ENCODE assay signal across 28 cellular contexts in the genomic region with DNA sequence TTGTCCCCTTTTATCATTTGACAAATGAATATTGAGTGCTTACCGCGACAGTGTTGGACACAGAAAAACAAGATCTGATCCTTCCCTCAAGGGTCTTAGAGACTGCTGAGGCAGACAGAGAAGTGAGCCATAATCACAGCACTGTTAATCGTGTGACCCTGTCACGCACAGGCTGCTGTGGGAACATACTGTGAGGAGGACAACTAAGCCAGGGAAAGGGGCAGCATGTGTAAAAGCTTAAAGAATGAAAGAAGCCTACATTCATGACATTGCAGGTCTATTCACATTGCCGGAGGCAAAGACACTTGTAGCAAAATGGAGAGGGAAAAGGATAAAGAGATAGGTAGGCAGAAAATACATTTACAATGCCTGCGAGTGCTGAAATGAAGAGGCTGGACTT. TPM values are rescaled to one million over a fixed set of nuclear protein-coding genes. Genes with fewer than 3 reads are reported as not detected.
A peak's percentile ranks its signal among the peaks of the same experiment; 100 is the strongest.
DNase-seq lines count a peak whose midpoint lies in the region; ATAC-seq and TF ChIP-seq lines count a peak whose summit lies in the region.
"Had no signal": no experiment of that assay in that cellular context is flagged by ENCODE, and none has a peak within 500 bp of the region (broad histone marks: within the 10 kb centered on the region; RNA-seq: fewer than 3 reads in every experiment).

No MANE protein-coding gene starts in this region.

- TF ChIP-seq CTCF in HEK293 (tag by site-specific recombination; IDR thresholded peaks at IDR 0.05): no peak
- no peak for TF ChIP-seq CTCF in heart left ventricle (IDR thresholded peaks at IDR 0.05)

- intact Hi-C loops in heart left ventricle (cut with DNase I): no loop called here
- intact Hi-C loops in head of caudate nucleus (cut with DNase I): no loop called here

- no peak overlapping the region for H3K4me2 ChIP-seq in trophoblast cell (ENCODE audit: low read length)
- H3K4me2 ChIP-seq: hepatocyte had no signal

- no peak overlapping the region for H3K9ac ChIP-seq in trophoblast cell (ENCODE audit: low read length)

- no peak overlapping the region for H2BK5ac ChIP-seq in trophoblast cell (ENCODE audit: low read depth, low read length, poor library complexity)

- no peak for TF ChIP-seq POLR2A in heart left ventricle (IDR thresholded peaks at IDR 0.05)

- ATAC-seq in heart left ventricle (peak; percentile 49 to 85 (median 66)), esophagus mucosa (no peak), GM18502 (IDR thresholded peaks at IDR 0.05; ENCODE audit: poor library complexity, unreplicated experiment) (no peak)
- ATAC-seq: activated T-helper 17 cell treated with anti-CD3 and anti-CD28 coated beads, Interleukin-2, amount 50 U/mL, for 72 hours had no signal

- H2BK120ac ChIP-seq in trophoblast cell (ENCODE audit: insufficient read depth, low read length, poor library complexity): no peak overlapping the region

- no peaks in the 10 kb centered on the region for H3K36me3 ChIP-seq in HEK293 (ENCODE audit: control insufficient read depth in 2 of 2, insufficient read depth in 1 of 2, low read length in 2 of 2)
- H3K36me3 ChIP-seq in heart left ventricle: no peaks in the 10 kb centered on the region
- H3K36me3 ChIP-seq in trophoblast cell (ENCODE audit: control insufficient read depth in 1 of 2, insufficient read depth in 2 of 2, low read length in 2 of 2): no peaks in the 10 kb centered on the region
- H3K36me3 ChIP-seq: brain microvascular endothelial cell, ovary, tibial artery had no signal

- H4K91ac ChIP-seq in trophoblast cell (ENCODE audit: low read depth, low read length): no peak overlapping the region

- DNase-seq in NCI-H748 (lab: John Stamatoyannopoulos, UW; ENCODE audit: unreplicated experiment): peak; percentile 69
- no peak for DNase-seq in heart left ventricle
- peak; percentile 2 to 45 for DNase-seq in trophoblast cell
- DNase-seq in head of caudate nucleus: no peak
- no peak for DNase-seq in AG08395 (ENCODE audit: low spot score)
- DNase-seq: activated CD4-positive, alpha-beta T cell treated with anti-CD3 and anti-CD28 coated beads, Interleukin-2, amount 50 U/mL, for 1 hour; activated naive CD8-positive, alpha-beta T cell treated with anti-CD3 and anti-CD28 coated beads for 36 hours; brain microvascular endothelial cell; CD4-positive, alpha-beta T cell; DMS153; H9; NCI-H1048; NCI-H2107; NCI-H524 treated with DMSO at 0.1 percent for 48 hours; ovary; SHP77 treated with DMSO at 0.1 percent for 48 hours; stimulated activated naive CD4-positive, alpha-beta T cell treated with Interleukin-2 at 50 U/mL for 16 hours; T-helper 1 cell; tibial artery had no signal

- H4K12ac ChIP-seq in trophoblast cell (ENCODE audit: low read depth, low read length): no peak overlapping the region

- no peak overlapping the region for H3K18ac ChIP-seq in trophoblast cell (ENCODE audit: low read length)

- no peaks in the 10 kb centered on the region for H3K79me2 ChIP-seq in trophoblast cell (ENCODE audit: control insufficient read depth, insufficient read depth, low read length, poor library complexity)
- H3K79me2 ChIP-seq: hepatocyte had no signal

- H3K4me1 ChIP-seq in HEK293 (ENCODE audit: control insufficient read depth, insufficient read depth, low read length) (no peaks in the 10 kb centered on the region), heart left ventricle (peaks cover 0 to 17% (median 0%) of the 10 kb centered on the region in 12 donors), trophoblast cell (ENCODE audit: control insufficient read depth in 1 of 2, insufficient read depth in 2 of 2, low read length in 2 of 2) (no peaks in the 10 kb centered on the region)
- H3K4me1 ChIP-seq: tibial artery had no signal

- H3K27ac ChIP-seq in HEK293 (ENCODE audit: extremely low read depth, low read depth, low read length) (no peak overlapping the region), heart left ventricle (peak overlapping the region in 4 of 12 donors; percentile 8 to 57 (median 20)), trophoblast cell (ENCODE audit: low read depth, low read length) (no peak overlapping the region)
- H3K27ac ChIP-seq: brain microvascular endothelial cell, coronary artery, hepatocyte, ovary, tibial artery had no signal

- CTCF ChIA-PET in HEK293 (lab: Yijun Ruan, JAX): interaction anchor here (0.6 to 0.7 kb wide), 2 partner anchors 50 to 815 kb away, joined by 3 read pairs; no protein-coding TSS in a partner anchor

- H4K8ac ChIP-seq in trophoblast cell (ENCODE audit: low read depth, low read length): no peak overlapping the region

- no peak overlapping the region for H2BK12ac ChIP-seq in trophoblast cell (ENCODE audit: low read length)

- H3K23ac ChIP-seq in trophoblast cell (ENCODE audit: low read length): no peak overlapping the region

- H3K4ac ChIP-seq in trophoblast cell (ENCODE audit: low read depth, low read length): no peak overlapping the region

- WGBS in heart left ventricle, 4 donors: 19 to 32% (median 25%) methylated on average over 6 of the region's 6 CpGs
- no CpG with 5 or more reads among the region's 6 CpGs for WGBS in trophoblast cell (ENCODE audit: extremely low coverage, insufficient coverage, insufficient read length)

- POLR2A ChIA-PET in HEK293 (lab: Yijun Ruan, JAX): no interaction called here

- no peaks in the 10 kb centered on the region for H3K27me3 ChIP-seq in heart left ventricle
- H3K27me3 ChIP-seq in trophoblast cell (ENCODE audit: insufficient read depth, low read length): no peaks in the 10 kb centered on the region
- H3K27me3 ChIP-seq: brain microvascular endothelial cell, hepatocyte, ovary, tibial artery had no signal

- no peaks in the 10 kb centered on the region for H3K79me1 ChIP-seq in trophoblast cell (ENCODE audit: low read length)

- H3K9me3 ChIP-seq in HEK293 (ENCODE audit: control insufficient read depth, insufficient read depth, low read depth, low read length): no peaks in the 10 kb centered on the region
- H3K9me3 ChIP-seq in heart left ventricle: no peaks in the 10 kb centered on the region
- no peaks in the 10 kb centered on the region for H3K9me3 ChIP-seq in trophoblast cell (ENCODE audit: insufficient read depth, low read depth, low read length)
- H3K9me3 ChIP-seq: ovary, tibial artery had no signal

- no peak overlapping the region for H2AFZ ChIP-seq in trophoblast cell (ENCODE audit: insufficient read depth, low read length, poor library complexity)
- H2AFZ ChIP-seq: hepatocyte had no signal

- no peak overlapping the region for H3K14ac ChIP-seq in trophoblast cell (ENCODE audit: low read length)

- H3K4me3 ChIP-seq in HEK293 (ENCODE audit: low read depth, low read length): no peak overlapping the region
- peak overlapping the region in 1 of 12 donors; percentile 22 for H3K4me3 ChIP-seq in heart left ventricle
- H3K4me3 ChIP-seq in trophoblast cell (ENCODE audit: low read depth, low read length): no peak overlapping the region
- H3K4me3 ChIP-seq: coronary artery, hepatocyte, ovary, tibial artery had no signal

- H2AK5ac ChIP-seq in trophoblast cell (ENCODE audit: low read length): no peak overlapping the region

TF ChIP-seq in HEK293, 187 proteins besides CTCF, POLR2A, EP300 and RAD21:
- TF ChIP-seq ZNF704 (tag by site-specific recombination; IDR thresholded peaks at IDR 0.05): no peak
- no peak for TF ChIP-seq ZNF350 (tag by site-specific recombination; IDR thresholded peaks at IDR 0.05)
- TF ChIP-seq YY2 (tag by site-specific recombination; IDR thresholded peaks at IDR 0.05): no peak
- no peak for TF ChIP-seq ZNF785 (tag by site-specific recombination; IDR thresholded peaks at IDR 0.05)
- TF ChIP-seq ZBTB48 (tag by site-specific recombination; IDR thresholded peaks at IDR 0.05): no peak
- TF ChIP-seq TRIM28 (IDR thresholded peaks at IDR 0.05; ENCODE audit: borderline replicate concordance, low read length): peak; percentile 82
- TF ChIP-seq HOXD13 (CRISPR knock-in tag; IDR thresholded peaks at IDR 0.05; ENCODE audit: borderline replicate concordance): no peak
- no peak for TF ChIP-seq ZNF558 (tag by site-specific recombination; IDR thresholded peaks at IDR 0.05)
TF ChIP-seq in HEK293: peak in this region for 1.

RNA-seq across cellular contexts. Expression of gene TRDN, which starts 32.7 kb away (rescaled TPM):
- total RNA-seq in heart left ventricle (100 to 1,000 TPM; 283 to 540 (median 381) TPM), esophagus mucosa (not detected)
- polyA plus RNA-seq in heart left ventricle: 100 to 1,000 TPM in 1 of 2 donors, 10 to 100 TPM in 1; 39.0 to 577 TPM
- 2.7 and 2.8 TPM in 2 replicates for polyA plus RNA-seq in trophoblast cell (2013)
- total RNA-seq: activated naive CD8-positive, alpha-beta T cell treated with anti-CD3 and anti-CD28 coated beads for 36 hours; activated T-helper 17 cell treated with anti-CD3 and anti-CD28 coated beads, Interleukin-2, amount 50 U/mL, for 72 hours; CD4-positive, alpha-beta T cell; LHCN-M2; lung microvascular endothelial cell; OCI-LY7 had no signal

Comparison
In these comparisons a context has a peak if more than half of its experiments do, and no peak if none do; other contexts are left out.
1. DNase-seq: peak in NCI-H748 (single experiment) and trophoblast cell (2 of 2); none in heart left ventricle (0 of 5), head of caudate nucleus (0 of 42) and AG08395 (single experiment).
2. ATAC-seq: peak in heart left ventricle (4 of 4); none in esophagus mucosa (single experiment) and GM18502 (single experiment).
3. RNA of gene TRDN, which starts 32.7 kb away (total RNA-seq): 283 to 540 TPM in heart left ventricle; not detected in esophagus mucosa (single experiment); every median in the first group is over 100 times any median in the second.